ENCODE assay signal across 28 cellular contexts in genomic region chr20:18005990-18006364, GRCh38. TPM values are rescaled to one million over a fixed set of nuclear protein-coding genes. Genes with fewer than 3 reads are reported as not detected.
DNase-seq lines count a peak whose midpoint lies in the region; ATAC-seq and TF ChIP-seq lines count a peak whose summit lies in the region.
"Had no signal": no experiment of that assay in that cellular context is flagged by ENCODE, and none has a peak within 500 bp of the region (broad histone marks: within the 10 kb centered on the region; RNA-seq: fewer than 3 reads in every experiment).

No MANE protein-coding gene starts in this region.

- TF ChIP-seq CTCF in GM23338 (conservative IDR thresholded peaks at IDR 0.05; ENCODE audit: low read depth in 2 of 2) (no peak), lower lobe of right lung (IDR thresholded peaks at IDR 0.05) (no peak), stomach (IDR thresholded peaks at IDR 0.05) (no peak), lower leg skin (IDR thresholded peaks at IDR 0.05) (no peak)

- peaks cover 6% of the 10 kb centered on the region for H3K36me3 Mint-ChIP-seq in GM23338 (ENCODE audit: low read depth)
- H3K36me3 Mint-ChIP-seq in activated CD4-positive, alpha-beta memory T cell treated with anti-CD3 and anti-CD28 coated beads for 36 hours = no peaks in the 10 kb centered on the region
- H3K36me3 Mint-ChIP-seq: activated naive CD4-positive, alpha-beta T cell treated with anti-CD3 and anti-CD28 coated beads, Interleukin-2, amount 50 U/mL, for 72 hours had no signal

- H3K27me3 ChIP-seq in GM23338 (ENCODE audit: insufficient read depth) (no peaks in the 10 kb centered on the region), lower lobe of right lung (ENCODE audit: low read depth) (no peaks in the 10 kb centered on the region), stomach (no peaks in the 10 kb centered on the region)
- H3K27me3 ChIP-seq: BLaER1 had no signal

- H3K36me3 ChIP-seq in GM23338 (ENCODE audit: insufficient read depth) (no peaks in the 10 kb centered on the region), lower lobe of right lung (no peaks in the 10 kb centered on the region), stomach (no peaks in the 10 kb centered on the region)
- H3K36me3 ChIP-seq: BLaER1 had no signal

- TF ChIP-seq EP300 in stomach (IDR thresholded peaks at IDR 0.05) = no peak

- peaks cover 15% of the 10 kb centered on the region; the same call in 2 of the 3 replicates for H3K4me1 Mint-ChIP-seq in GM23338
- no peaks in the 10 kb centered on the region for H3K4me1 Mint-ChIP-seq in activated CD4-positive, alpha-beta memory T cell treated with anti-CD3 and anti-CD28 coated beads for 36 hours (ENCODE audit: low read depth)
- H3K4me1 Mint-ChIP-seq: stimulated activated naive CD8-positive, alpha-beta T cell treated with anti-CD3 and anti-CD28 coated beads, Interleukin-15, amount 100 ng/mL, for 72 hours had no signal

- DNase-seq in GM23338 (ENCODE audit: low spot score) (no peak), brain pericyte (ENCODE audit: low read depth, low spot score) (peak; percentile 31), lower lobe of right lung (no peak), stomach (no peak), lower leg skin (ENCODE audit: low spot score in 2 of 2) (no peak), DMS79 treated with DMSO at 0.1 percent for 48 hours (lab: John Stamatoyannopoulos, UW) (no peak), GOT3 (lab: John Stamatoyannopoulos, UW) (no peak)
- DNase-seq in activated CD4-positive, alpha-beta memory T cell treated with anti-CD3 and anti-CD28 coated beads for 36 hours = no peak
- DNase-seq: activated T-cell treated with anti-CD3 and anti-CD28 coated beads for 4 hours; aorta; central memory CD4-positive, alpha-beta T cell; COR-L47; dermis blood vessel endothelial cell; HFFc6; kidney glomerular epithelial cell; mammary epithelial cell; MM.1S; NCI-H2107; NCI-H446; NCI-H82; SK-N-SH; stimulated activated naive CD8-positive, alpha-beta T cell treated with anti-CD3 and anti-CD28 coated beads, Interleukin-15, amount 100 ng/mL, for 72 hours had no signal

- peaks cover 2% of the 10 kb centered on the region for H3K9me3 Mint-ChIP-seq in GM23338
- H3K9me3 Mint-ChIP-seq in activated CD4-positive, alpha-beta memory T cell treated with anti-CD3 and anti-CD28 coated beads for 36 hours = no peaks in the 10 kb centered on the region
- H3K9me3 Mint-ChIP-seq: activated naive CD4-positive, alpha-beta T cell treated with anti-CD3 and anti-CD28 coated beads, Interleukin-2, amount 50 U/mL, for 72 hours; HFFc6; stimulated activated naive CD8-positive, alpha-beta T cell treated with anti-CD3 and anti-CD28 coated beads, Interleukin-15, amount 100 ng/mL, for 72 hours; T-helper 1 cell treated with Interleukin-12 subunit alpha and Interleukin-12 subunit beta and Interleukin-4 antibody, amounts not matched to agents 30 μg/mL and 1 μg/mL, for 36 hours had no signal

- H3K9me3 ChIP-seq in lower lobe of right lung = no peaks in the 10 kb centered on the region
- no peaks in the 10 kb centered on the region for H3K9me3 ChIP-seq in stomach
- H3K9me3 ChIP-seq: BLaER1, SK-N-SH had no signal

- H3K4me3 ChIP-seq in GM23338 (no peak overlapping the region), lower lobe of right lung (no peak overlapping the region), stomach (no peak overlapping the region), lower leg skin (ENCODE audit: low read depth, poor library complexity, severe bottlenecking) (no peak overlapping the region)
- H3K4me3 ChIP-seq: BLaER1 had no signal

- H3K79me2 ChIP-seq in GM23338 (replicated peaks; ENCODE audit: insufficient read depth) = no peaks in the 10 kb centered on the region

- intact Hi-C loops in lower lobe of right lung (cut with DNase I) (no loop called here), stomach (cut with DNase I; ENCODE audit: low total_unique reads) (loop anchor here (10.0 kb wide), 1 partner anchor 501 kb away; no protein-coding TSS in a partner anchor), lower leg skin (cut with DNase I; ENCODE audit: low total_unique reads) (loop anchor here (10.0 kb wide), 1 partner anchor 321 kb away; the partner anchor contains the start of gene RRBP1)
- intact Hi-C loops in activated CD4-positive, alpha-beta memory T cell treated with anti-CD3 and anti-CD28 coated beads for 36 hours (cut with micrococcal nuclease) = no loop called here

- no peak overlapping the region for H2AFZ ChIP-seq in GM23338

- H4K20me1 ChIP-seq in GM23338 (replicated peaks; ENCODE audit: insufficient read depth) = no peaks in the 10 kb centered on the region
- H4K20me1 ChIP-seq: BLaER1 had no signal

- no peaks in the 10 kb centered on the region for H3F3A ChIP-seq in GM23338 (replicated peaks; ENCODE audit: low read depth)

- H3K4me3 Mint-ChIP-seq in GM23338 = no peak overlapping the region
- no peak overlapping the region for H3K4me3 Mint-ChIP-seq in activated CD4-positive, alpha-beta memory T cell treated with anti-CD3 and anti-CD28 coated beads for 36 hours
- H3K4me3 Mint-ChIP-seq: HFFc6; stimulated activated naive CD8-positive, alpha-beta T cell treated with anti-CD3 and anti-CD28 coated beads, Interleukin-15, amount 100 ng/mL, for 72 hours; T-helper 1 cell treated with Interleukin-12 subunit alpha and Interleukin-12 subunit beta and Interleukin-4 antibody, amounts not matched to agents 30 μg/mL and 1 μg/mL, for 36 hours had no signal

- H3K27ac ChIP-seq in GM23338 (ENCODE audit: low read depth) (no peak overlapping the region), lower lobe of right lung (no peak overlapping the region), stomach (peak overlapping the region in 3 of 5 donors; percentile 11 to 38 (median 24))
- H3K27ac ChIP-seq: BLaER1, KMS-11 had no signal

- POLR2A ChIA-PET in activated CD4-positive, alpha-beta memory T cell treated with anti-CD3 and anti-CD28 coated beads for 36 hours (lab: Charles Lee) = no interaction called here

- peak; percentile 21; the same call in 2 of the 3 replicates for ATAC-seq in GM23338
- peak; percentile 44 to 64 for ATAC-seq in lower lobe of right lung
- ATAC-seq: activated naive CD4-positive, alpha-beta T cell treated with anti-CD3 and anti-CD28 coated beads, Interleukin-2, amount 50 U/mL, for 72 hours; stimulated activated naive CD8-positive, alpha-beta T cell treated with anti-CD3 and anti-CD28 coated beads, Interleukin-15, amount 100 ng/mL, for 72 hours had no signal

- TF ChIP-seq POLR2A in stomach (IDR thresholded peaks at IDR 0.05) = no peak
- no peak for TF ChIP-seq POLR2A in lower leg skin (IDR thresholded peaks at IDR 0.05)

- H3K27ac Mint-ChIP-seq in GM23338 = no peak overlapping the region; the same call in 1 of the 2 replicates
- H3K27ac Mint-ChIP-seq in activated CD4-positive, alpha-beta memory T cell treated with anti-CD3 and anti-CD28 coated beads for 36 hours = no peak overlapping the region
- H3K27ac Mint-ChIP-seq: activated naive CD4-positive, alpha-beta T cell treated with anti-CD3 and anti-CD28 coated beads, Interleukin-2, amount 50 U/mL, for 72 hours; HFFc6; stimulated activated naive CD8-positive, alpha-beta T cell treated with anti-CD3 and anti-CD28 coated beads, Interleukin-15, amount 100 ng/mL, for 72 hours; T-helper 1 cell treated with Interleukin-12 subunit alpha and Interleukin-12 subunit beta and Interleukin-4 antibody, amounts not matched to agents 30 μg/mL and 1 μg/mL, for 36 hours had no signal

- 49 to 65% (median 53%) methylated on average over 6 of the region's 6 CpGs for WGBS in stomach, 5 donors
- 81% methylated on average over 6 of the region's 6 CpGs for WGBS in lower leg skin, 2 donors

- CTCF ChIA-PET in activated CD4-positive, alpha-beta memory T cell treated with anti-CD3 and anti-CD28 coated beads for 36 hours (lab: Charles Lee) = no interaction called here

- H3K9me2 ChIP-seq in GM23338 (ENCODE audit: insufficient read depth) = no peaks in the 10 kb centered on the region
- H3K9me2 ChIP-seq: SK-N-SH had no signal

- no peak overlapping the region for H3K4me2 ChIP-seq in GM23338
- H3K4me2 ChIP-seq: BLaER1, KMS-11, SK-N-SH had no signal

- H3K4me1 ChIP-seq in GM23338 (ENCODE audit: insufficient read depth) (no peaks in the 10 kb centered on the region), lower lobe of right lung (peaks cover 10% of the 10 kb centered on the region), stomach (peaks cover 15 to 46% (median 38%) of the 10 kb centered on the region in 4 donors)
- H3K4me1 ChIP-seq: BLaER1 had no signal

- no peaks in the 10 kb centered on the region for H3K27me3 Mint-ChIP-seq in GM23338 (ENCODE audit: insufficient read depth, low read depth, poor library complexity)
- no peaks in the 10 kb centered on the region for H3K27me3 Mint-ChIP-seq in activated CD4-positive, alpha-beta memory T cell treated with anti-CD3 and anti-CD28 coated beads for 36 hours
- H3K27me3 Mint-ChIP-seq: stimulated activated naive CD8-positive, alpha-beta T cell treated with anti-CD3 and anti-CD28 coated beads, Interleukin-15, amount 100 ng/mL, for 72 hours had no signal

TF ChIP-seq in GM23338, 12 proteins besides CTCF, POLR2A, EP300 and RAD21 (continues in another document):
- TF ChIP-seq JUNB (IDR thresholded peaks at IDR 0.05; ENCODE audit: unreplicated experiment) = no peak

RNA-seq across cellular contexts. Expression of gene MGME1, which starts 37.2 kb away (rescaled TPM):
- 41.5 and 43.1 TPM in 2 replicates for total RNA-seq in GM23338 (2014; rRNA removed; shearing (Covaris generic))
- polyA plus RNA-seq in GM23338 (2016; fragmentation: Nextera tagmentation; extraction: Ambion mirVana) (55.2 and 56.9 TPM in 2 replicates), stomach (10 to 100 TPM in 2 of 3 donors, 1 to 10 TPM in 1; 6.7 to 11.0 (median 10.1) TPM)
- total RNA-seq in lower lobe of right lung (11.3 TPM), stomach (10 to 100 TPM in 1 of 5 donors, 1 to 10 TPM in 4; 2.3 to 19.1 (median 6.4) TPM), lower leg skin (10 to 100 TPM; 21.9 to 36.3 (median 33.5) TPM)
- 10 to 100 TPM; 31.0 to 34.7 TPM for total RNA-seq in activated CD4-positive, alpha-beta memory T cell treated with anti-CD3 and anti-CD28 coated beads for 36 hours

RNA-seq across cellular contexts. Expression of gene SNX5, which starts 37.4 kb away (rescaled TPM):
- 269 and 287 TPM in 2 replicates for total RNA-seq in GM23338 (2014; rRNA removed; shearing (Covaris generic))
- 154 and 167 TPM in 2 replicates for polyA plus RNA-seq in GM23338 (2016; fragmentation: Nextera tagmentation; extraction: Ambion mirVana)
- total RNA-seq in lower lobe of right lung = 102 TPM
- 100 to 1,000 TPM in 4 of 5 donors, 10 to 100 TPM in 1; 47.3 to 202 (median 126) TPM for total RNA-seq in stomach
- polyA plus RNA-seq in stomach = 10 to 100 TPM; 71.1 to 81.6 (median 73.8) TPM
- total RNA-seq in activated CD4-positive, alpha-beta memory T cell treated with anti-CD3 and anti-CD28 coated beads for 36 hours = 100 to 1,000 TPM; 234 to 256 TPM
- total RNA-seq in lower leg skin = 10 to 100 TPM; 44.6 to 70.7 (median 66.0) TPM

RNA-seq across cellular contexts. Expression of gene OVOL2, which starts 51.7 kb away (rescaled TPM):
- total RNA-seq in GM23338 (2014; rRNA removed; shearing (Covaris generic)) = 11.2 and 21.1 TPM in 2 replicates
- polyA plus RNA-seq in GM23338 (2016; fragmentation: Nextera tagmentation; extraction: Ambion mirVana) = 10.6 and 11.5 TPM in 2 replicates
- 8.6 TPM for total RNA-seq in lower lobe of right lung
- 10 to 100 TPM; 10.7 to 58.3 (median 27.2) TPM for total RNA-seq in stomach
- 10 to 100 TPM in 1 of 3 donors, 1 to 10 TPM in 2; 5.0 to 16.0 (median 8.5) TPM for polyA plus RNA-seq in stomach
- total RNA-seq in activated CD4-positive, alpha-beta memory T cell treated with anti-CD3 and anti-CD28 coated beads for 36 hours = not detected
- 10 to 100 TPM; 22.9 to 46.6 (median 31.4) TPM for total RNA-seq in lower leg skin
- total RNA-seq: activated naive CD4-positive, alpha-beta T cell treated with anti-CD3 and anti-CD28 coated beads, Interleukin-2, amount 50 U/mL, for 72 hours; aorta; dermis blood vessel endothelial cell; endothelial cell of umbilical vein; HFFc6; skeletal muscle tissue had no signal
- polyA plus RNA-seq: endothelial cell of umbilical vein, SK-N-SH had no signal

Comparison
In these comparisons a context has a peak if more than half of its experiments do, and no peak if none do; other contexts are left out.
1. H3K27ac ChIP-seq: peak in stomach (3 of 5); none in GM23338 (single experiment) and lower lobe of right lung (single experiment).
2. intact Hi-C loops: an anchor here in stomach (10.0 kb wide) and lower leg skin (10.0 kb wide); none called in lower lobe of right lung and activated CD4-positive, alpha-beta memory T cell treated with anti-CD3 and anti-CD28 coated beads for 36 hours.